In genomic region chr1:156282479-156283222, GRCh38 we compare ENCODE assay signal across 8 cellular contexts. TPM values are rescaled to one million over a fixed set of nuclear protein-coding genes. Genes with fewer than 3 reads are reported as not detected.
DNase-seq lines count a peak whose midpoint lies in the region; ATAC-seq, FAIRE-seq and TF ChIP-seq lines count a peak whose summit lies in the region.

A gene with protein sequence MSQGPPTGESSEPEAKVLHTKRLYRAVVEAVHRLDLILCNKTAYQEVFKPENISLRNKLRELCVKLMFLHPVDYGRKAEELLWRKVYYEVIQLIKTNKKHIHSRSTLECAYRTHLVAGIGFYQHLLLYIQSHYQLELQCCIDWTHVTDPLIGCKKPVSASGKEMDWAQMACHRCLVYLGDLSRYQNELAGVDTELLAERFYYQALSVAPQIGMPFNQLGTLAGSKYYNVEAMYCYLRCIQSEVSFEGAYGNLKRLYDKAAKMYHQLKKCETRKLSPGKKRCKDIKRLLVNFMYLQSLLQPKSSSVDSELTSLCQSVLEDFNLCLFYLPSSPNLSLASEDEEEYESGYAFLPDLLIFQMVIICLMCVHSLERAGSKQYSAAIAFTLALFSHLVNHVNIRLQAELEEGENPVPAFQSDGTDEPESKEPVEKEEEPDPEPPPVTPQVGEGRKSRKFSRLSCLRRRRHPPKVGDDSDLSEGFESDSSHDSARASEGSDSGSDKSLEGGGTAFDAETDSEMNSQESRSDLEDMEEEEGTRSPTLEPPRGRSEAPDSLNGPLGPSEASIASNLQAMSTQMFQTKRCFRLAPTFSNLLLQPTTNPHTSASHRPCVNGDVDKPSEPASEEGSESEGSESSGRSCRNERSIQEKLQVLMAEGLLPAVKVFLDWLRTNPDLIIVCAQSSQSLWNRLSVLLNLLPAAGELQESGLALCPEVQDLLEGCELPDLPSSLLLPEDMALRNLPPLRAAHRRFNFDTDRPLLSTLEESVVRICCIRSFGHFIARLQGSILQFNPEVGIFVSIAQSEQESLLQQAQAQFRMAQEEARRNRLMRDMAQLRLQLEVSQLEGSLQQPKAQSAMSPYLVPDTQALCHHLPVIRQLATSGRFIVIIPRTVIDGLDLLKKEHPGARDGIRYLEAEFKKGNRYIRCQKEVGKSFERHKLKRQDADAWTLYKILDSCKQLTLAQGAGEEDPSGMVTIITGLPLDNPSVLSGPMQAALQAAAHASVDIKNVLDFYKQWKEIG (minus strand): TSS chr1:156282825. CDS start chr1:156282680, 145 bp downstream.

- POLR2A ChIA-PET in H1 (lab: Charles Lee; ENCODE audit: partially characterized antibody), result interaction anchor here (0.7 to 17.4 kb wide), 29 partner anchors 9 to 370 kb away, joined by 3 to 221 read pairs (median 5); partner anchors contain the start of genes BGLAP, CCT3, GLMP and PAQR6

- H4K91ac ChIP-seq in H1 (replicated peaks; ENCODE audit: insufficient read length, low read length) (peak within 1 kb of the TSS; percentile 20), mesenchymal stem cell (ENCODE audit: low read length) (peak within 1 kb of the TSS; percentile 87)

- no peak within 1 kb of the TSS; the same call in 1 of the 2 replicates for H2AK5ac ChIP-seq in H1 (ENCODE audit: low read depth, low read length)
- H2AK5ac ChIP-seq in mesenchymal stem cell (ENCODE audit: low read length, severe bottlenecking), result peak within 1 kb of the TSS; percentile 37

- no peak within 1 kb of the TSS for H3K23ac ChIP-seq in H1 (ENCODE audit: insufficient read length)
- no peak within 1 kb of the TSS for H3K23ac ChIP-seq in mesenchymal stem cell (ENCODE audit: low read length in 2 of 2)

- no peak within 1 kb of the TSS for H2BK12ac ChIP-seq in H1 (ENCODE audit: low read depth, low read length)
- no peak within 1 kb of the TSS for H2BK12ac ChIP-seq in mesenchymal stem cell (ENCODE audit: low read length in 2 of 2)

- FAIRE-seq in HTR-8/SVneo (lab: Jason Lieb, UNC) (peak; percentile 84), H1 (lab: Jason Lieb, UNC) (peak; percentile 75)

- CTCF ChIA-PET in H1 (lab: Charles Lee; ENCODE audit: partially characterized antibody), result interaction anchor here (0.7 to 5.3 kb wide), 15 partner anchors 12 to 1032 kb away, joined by 3 to 25 read pairs (median 3); no protein-coding TSS in a partner anchor

- peaks cover 13% of the 10 kb centered on the region for H3K23me2 ChIP-seq in H1 (ENCODE audit: low read depth, low read length)

- peak within 1 kb of the TSS; percentile 74 to 93 (median 85) for H3K4me3 ChIP-seq in H1 (ENCODE audit: extremely low read depth in 1 of 4, insufficient read depth in 2 of 4, low read depth in 3 of 4, low read length in 4 of 4)
- peak within 1 kb of the TSS; percentile 89 for H3K4me3 ChIP-seq in mesenchymal stem cell (ENCODE audit: insufficient read depth in 1 of 2, low read depth in 1 of 2, low read length in 2 of 2)

- H2BK20ac ChIP-seq in H1 (ENCODE audit: low read length), result no peak within 1 kb of the TSS

- H2BK15ac ChIP-seq in H1 (ENCODE audit: low read length), result no peak within 1 kb of the TSS; the same call in 1 of the 2 replicates
- peak within 1 kb of the TSS; percentile 94 for H2BK15ac ChIP-seq in mesenchymal stem cell (ENCODE audit: low read depth, poor library complexity, severe bottlenecking)

- TF ChIP-seq EP300 in H1 (IDR thresholded peaks at IDR 0.05; ENCODE audit: borderline replicate concordance in 1 of 2, low read depth in 2 of 2, low read length in 2 of 2), result peak in 1 of 2 experiments; percentile 77; a peak in 1 of 3 replicates

- H3K4me2 ChIP-seq in H1 (ENCODE audit: insufficient read depth in 1 of 2, low read depth in 2 of 2, low read length in 2 of 2), result peak within 1 kb of the TSS; percentile 91 to 92
- H3K4me2 ChIP-seq in mesenchymal stem cell (ENCODE audit: low read length, poor library complexity, severe bottlenecking), result peak within 1 kb of the TSS; percentile 83

- ATAC-seq in GM21367 (IDR thresholded peaks at IDR 0.05; ENCODE audit: unreplicated experiment), result peak; percentile 68

- H3K4ac ChIP-seq in H1 (replicated peaks; ENCODE audit: insufficient read length, low read depth, low read length) (no peak within 1 kb of the TSS), mesenchymal stem cell (ENCODE audit: low read depth in 1 of 2, low read length in 2 of 2) (peak within 1 kb of the TSS; percentile 75 to 81)

- H3K79me2 ChIP-seq in H1 (ENCODE audit: control insufficient read depth in 1 of 2, insufficient read depth in 2 of 2, low read length in 2 of 2), result peaks cover 23 to 37% of the 10 kb centered on the region in 2 experiments

- peak within 1 kb of the TSS; percentile 45 for H2AFZ ChIP-seq in H1 (ENCODE audit: low read length)
- peak within 1 kb of the TSS; percentile 89 for H2AFZ ChIP-seq in mesenchymal stem cell (ENCODE audit: low read depth, low read length)

- peaks cover 0 to 10% (median 3%) of the 10 kb centered on the region in 4 experiments; a peak in 2 of 7 replicates for H3K4me1 ChIP-seq in H1 (replicated peaks in 1 of 4; ENCODE audit: control insufficient read depth in 3 of 4, insufficient read depth in 4 of 4, low read length in 3 of 4)
- peaks cover 9% of the 10 kb centered on the region for H3K4me1 ChIP-seq in mesenchymal stem cell (ENCODE audit: control insufficient read depth, insufficient read depth, low read depth, low read length)

- no peaks in the 10 kb centered on the region for H3K9me3 ChIP-seq in H1 (ENCODE audit: insufficient read depth in 2 of 2, low read depth in 1 of 2, low read length in 1 of 2)
- H3K9me3 ChIP-seq in mesenchymal stem cell (ENCODE audit: control insufficient read depth, low read length), result no peaks in the 10 kb centered on the region

- H3K9ac ChIP-seq in H1 (replicated peaks in 1 of 4; ENCODE audit: extremely low read depth in 1 of 4, low read depth in 3 of 4, low read length in 3 of 4), result peak within 1 kb of the TSS; percentile 92 to 97 (median 96)
- H3K9ac ChIP-seq in mesenchymal stem cell (ENCODE audit: low read length), result peak within 1 kb of the TSS; percentile 89

- peak within 1 kb of the TSS; percentile 85 for H3K56ac ChIP-seq in H1 (replicated peaks; ENCODE audit: insufficient read length, low read depth, low read length)

- H4K5ac ChIP-seq in H1 (ENCODE audit: insufficient read length, low read depth, low read length), result peak within 1 kb of the TSS; percentile 65

- no peak for TF ChIP-seq RAD21 in H1 (IDR thresholded peaks at IDR 0.05 in 1 of 2, conservative IDR thresholded peaks at IDR 0.05 in 1 of 2; ENCODE audit: low read depth in 2 of 2, low read length in 2 of 2)

- no peaks in the 10 kb centered on the region for H3K27me3 ChIP-seq in H1 (replicated peaks in 1 of 4; ENCODE audit: control insufficient read depth in 3 of 4, extremely low read depth in 1 of 4, insufficient read depth in 3 of 4, low read length in 3 of 4)
- H3K27me3 ChIP-seq in mesenchymal stem cell (ENCODE audit: control insufficient read depth in 1 of 2, insufficient read depth in 1 of 2, low read length in 2 of 2), result no peaks in the 10 kb centered on the region

- DNase-seq in COLO829 (ENCODE audit: low spot score) (peak; percentile 96), HTR-8/SVneo (ENCODE audit: insufficient read length, low spot score) (peak; percentile 95), NOMO-1 treated with dmso at 0.1 percent for 144 hours (lab: John Stamatoyannopoulos, UW; ENCODE audit: unreplicated experiment) (peak; percentile 93), H1 (ENCODE audit: low read depth in 1 of 2, low spot score in 2 of 2) (peak; percentile 94 to 96), mesenchymal stem cell (peak; percentile 99)
- peak; percentile 83 to 89 (median 86) for DNase-seq in activated CD8-positive, alpha-beta memory T cell treated with anti-CD3 and anti-CD28 coated beads for 48 hours (ENCODE audit: low read depth in 2 of 3, low spot score in 2 of 3)
- peak; percentile 90 for DNase-seq in stimulated activated CD8-positive, alpha-beta memory T cell treated with anti-CD3 and anti-CD28 coated beads, Interleukin-12 subunit alpha, Interleukin-12 subunit beta, amount 100 ng/mL, for 4 hours (ENCODE audit: low read depth)

- peaks cover 3 to 17% of the 10 kb centered on the region in 2 experiments for H4K20me1 ChIP-seq in H1 (replicated peaks in 1 of 2; ENCODE audit: control insufficient read depth in 1 of 2, insufficient read depth in 2 of 2, low read length in 2 of 2)

- TF ChIP-seq CTCF in H1 (IDR thresholded peaks at IDR 0.05; ENCODE audit: control extremely low read depth in 1 of 3, insufficient read depth in 1 of 3, low read depth in 1 of 3, low read length in 3 of 3), result no peak

- peak; percentile 98 to 99 for TF ChIP-seq POLR2A in H1 (IDR thresholded peaks at IDR 0.05; ENCODE audit: control extremely low read depth in 1 of 2, low read depth in 2 of 2, low read length in 2 of 2)

- peak within 1 kb of the TSS; percentile 93 for H2BK5ac ChIP-seq in H1 (ENCODE audit: low read depth, low read length)
- peak within 1 kb of the TSS; percentile 66 for H2BK5ac ChIP-seq in mesenchymal stem cell (ENCODE audit: low read depth, low read length, poor library complexity, severe bottlenecking)

- H3K27ac ChIP-seq in H1 (ENCODE audit: low read depth, low read length) (peak within 1 kb of the TSS; percentile 90), mesenchymal stem cell (ENCODE audit: low read length, poor library complexity, severe bottlenecking) (peak within 1 kb of the TSS; percentile 66)

- H3K14ac ChIP-seq in H1 (ENCODE audit: insufficient read length) (no peak within 1 kb of the TSS), mesenchymal stem cell (ENCODE audit: low read length in 2 of 2) (peak within 1 kb of the TSS; percentile 60 to 97)

- peaks cover 9 to 21% (median 16%) of the 10 kb centered on the region in 4 experiments; a peak in 7 of 8 replicates for H3K36me3 ChIP-seq in H1 (ENCODE audit: control insufficient read depth in 2 of 4, insufficient read depth in 4 of 4, low read length in 3 of 4)
- H3K36me3 ChIP-seq in mesenchymal stem cell (ENCODE audit: control insufficient read depth in 1 of 2, insufficient read depth in 2 of 2, low read depth in 1 of 2, low read length in 2 of 2), result peaks cover 30 to 32% of the 10 kb centered on the region in 2 experiments

- peak within 1 kb of the TSS; percentile 98; the same call in 1 of the 2 replicates for H4K8ac ChIP-seq in H1 (ENCODE audit: extremely low read depth, insufficient read depth, low read length)
- peak within 1 kb of the TSS; percentile 90 for H4K8ac ChIP-seq in mesenchymal stem cell (ENCODE audit: low read length)

- WGBS in H1 (ENCODE audit: extremely low coverage in 1 of 2, insufficient coverage in 1 of 2, insufficient read length in 1 of 2, insufficient replicate concordance in 2 of 2, low coverage in 1 of 2, low lambda C conversion rate in 2 of 2, missing lambda C conversion rate in 1 of 2), 2 experiments, result 2% methylated on average over 46 of the region's 50 CpGs; no CpG with 5 or more reads in 1 of the 2 experiments
- WGBS in mesenchymal stem cell, result under 1% methylated on average over 50 of the region's 50 CpGs

- H2BK120ac ChIP-seq in H1 (replicated peaks; ENCODE audit: low read depth, low read length), result no peak within 1 kb of the TSS
- peak within 1 kb of the TSS; percentile 68 for H2BK120ac ChIP-seq in mesenchymal stem cell (ENCODE audit: low read depth, low read length)

- H3K79me1 ChIP-seq in H1 (ENCODE audit: low read depth, low read length) (peaks cover 10% of the 10 kb centered on the region), mesenchymal stem cell (replicated peaks; ENCODE audit: low read length, poor library complexity, severe bottlenecking) (peaks cover 21% of the 10 kb centered on the region)

- peak within 1 kb of the TSS; percentile 63; the same call in 1 of the 2 replicates for H3K18ac ChIP-seq in H1 (ENCODE audit: extremely low read depth, low read length)
- peak within 1 kb of the TSS; percentile 88 to 89 for H3K18ac ChIP-seq in mesenchymal stem cell (ENCODE audit: low read depth in 1 of 2, low read length in 2 of 2)

RNA-seq across cellular contexts. Expression of the gene that starts here (rescaled TPM):
- 94.7 and 98.0 TPM in 2 replicates for total RNA-seq in H1 (2021; fragmentation: NEBNext Ultra II Directional; extraction: Animal tissue kit (Norgen Biotek cat#: 25700))
- polyA plus RNA-seq in H1 (2011; rRNA removed), result 32.7 and 45.2 TPM in 2 replicates
- 44.5 TPM for polyA plus RNA-seq in H1 (2011; cell fraction: cytosol; rRNA removed)
- polyA plus RNA-seq in H1 (2011; cell fraction: nucleus; rRNA removed), result 143 TPM
- 66.0 to 90.4 TPM (median 81.2 TPM) in 4 replicates for polyA plus RNA-seq in H1 (2012, experiment 1 of 2)
- polyA plus RNA-seq in H1 (2012, experiment 2 of 2), result 67.9 TPM
- 45.2 TPM for polyA plus RNA-seq in H1 (2013, experiment 1 of 2)
- polyA plus RNA-seq in H1 (2013, experiment 2 of 2), result 42.4 TPM
- 61.2 and 65.4 TPM in 2 replicates for polyA minus RNA-seq in H1 (2011; rRNA and poly(A)+ RNA removed)
- 32.7 TPM for polyA minus RNA-seq in H1 (2011; cell fraction: cytosol; rRNA and poly(A)+ RNA removed)
- 57.6 TPM for polyA minus RNA-seq in H1 (2011; cell fraction: nucleus; rRNA and poly(A)+ RNA removed)
- polyA plus RNA-seq in mesenchymal stem cell (2013, experiment 1 of 2), result 27.9 TPM
- 28.1 TPM for polyA plus RNA-seq in mesenchymal stem cell (2013, experiment 2 of 2)

Comparison
In these comparisons a context has a peak if more than half of its experiments do, and no peak if none do; other contexts are left out.
1. Peak in every context shown above with its lines: DNase-seq, ATAC-seq, H3K4me3 ChIP-seq and H3K27ac ChIP-seq.